In the genomic region with DNA sequence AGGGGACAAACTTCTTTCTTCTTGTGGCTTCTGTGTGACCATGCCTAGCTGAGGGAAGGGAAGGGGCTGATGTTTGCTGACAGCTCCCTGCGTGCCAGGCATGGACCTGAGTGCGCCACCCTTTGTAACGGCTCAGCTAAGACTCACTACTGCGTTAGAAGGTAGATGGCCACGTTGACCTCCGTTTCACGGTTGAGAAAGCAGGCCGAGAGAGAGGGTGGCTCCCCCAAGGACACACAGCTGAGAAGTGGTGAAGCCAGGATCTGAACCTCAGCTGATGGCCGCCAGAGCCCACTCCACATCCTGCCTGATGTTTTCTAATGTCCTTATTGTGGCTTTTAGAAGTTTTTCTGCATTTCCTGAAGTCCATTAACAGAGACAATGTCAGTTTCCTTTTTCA, we compare ENCODE assay signal across 10 cellular contexts. TPM values are rescaled to one million over a fixed set of nuclear protein-coding genes. Genes with fewer than 3 reads are reported as not detected.
A peak's percentile ranks its signal among the peaks of the same experiment; 100 is the strongest.
DNase-seq lines count a peak whose midpoint lies in the region; ATAC-seq and TF ChIP-seq lines count a peak whose summit lies in the region.
"Had no signal": no experiment of that assay in that cellular context is flagged by ENCODE, and none has a peak within 500 bp of the region (broad histone marks: within the 10 kb centered on the region; RNA-seq: fewer than 3 reads in every experiment).

No MANE protein-coding gene starts in this region.

- H3K27ac Mint-ChIP-seq in stimulated activated naive CD8-positive, alpha-beta T cell treated with anti-CD3 and anti-CD28 coated beads, Interleukin-15, amount 100 ng/mL, for 72 hours, result no peak overlapping the region

- 0 out of 2 replicates have a peak overlapping the region, but pooled peaks have one; percentile 48 for H3K4me3 ChIP-seq in OCI-LY3 (ENCODE audit: low read length)
- no peak overlapping the region for H3K4me3 ChIP-seq in right cardiac atrium (ENCODE audit: low read length)
- no peak overlapping the region for H3K4me3 ChIP-seq in BE2C (ENCODE audit: low read depth, low read length)
- H3K4me3 ChIP-seq: HAP-1 had no signal

- WGBS in right cardiac atrium, result 74% methylated on average over 9 of the region's 9 CpGs

- no peaks in the 10 kb centered on the region for H3K79me2 ChIP-seq in OCI-LY3 (ENCODE audit: low read length)

- peaks cover 53% of the 10 kb centered on the region for H3K4me1 Mint-ChIP-seq in stimulated activated naive CD8-positive, alpha-beta T cell treated with anti-CD3 and anti-CD28 coated beads, Interleukin-15, amount 100 ng/mL, for 72 hours

- H3K27me3 ChIP-seq in OCI-LY3 (ENCODE audit: low read depth, low read length) (no peaks in the 10 kb centered on the region), right cardiac atrium (ENCODE audit: control insufficient read depth, insufficient read depth) (no peaks in the 10 kb centered on the region), BE2C (no peaks in the 10 kb centered on the region)

- H2AFZ ChIP-seq in OCI-LY3 (ENCODE audit: low read depth, low read length), result peak overlapping the region; percentile 8; the same call in 1 of the 2 replicates

- intact Hi-C loops in right cardiac atrium (cut with DNase I), result no loop called here
- intact Hi-C loops in Right ventricle myocardium inferior (cut with DNase I), result no loop called here

- peaks cover 14% of the 10 kb centered on the region for H3K27me3 Mint-ChIP-seq in stimulated activated naive CD8-positive, alpha-beta T cell treated with anti-CD3 and anti-CD28 coated beads, Interleukin-15, amount 100 ng/mL, for 72 hours

- H4K20me1 ChIP-seq in OCI-LY3 (ENCODE audit: insufficient read depth, low read length), result no peaks in the 10 kb centered on the region

- no peaks in the 10 kb centered on the region for H3K9me3 ChIP-seq in OCI-LY3 (ENCODE audit: insufficient read depth, low read length)
- H3K9me3 ChIP-seq in right cardiac atrium (ENCODE audit: control insufficient read depth, low read length), result no peaks in the 10 kb centered on the region
- no peaks in the 10 kb centered on the region for H3K9me3 ChIP-seq in BE2C
- H3K9me3 ChIP-seq: HAP-1 had no signal

- no peak overlapping the region for H3K4me3 Mint-ChIP-seq in stimulated activated naive CD8-positive, alpha-beta T cell treated with anti-CD3 and anti-CD28 coated beads, Interleukin-15, amount 100 ng/mL, for 72 hours

- H3K4me2 ChIP-seq in OCI-LY3 (ENCODE audit: low read length), result peak overlapping the region; percentile 65

- no peaks in the 10 kb centered on the region for H3K36me3 ChIP-seq in OCI-LY3 (replicated peaks; ENCODE audit: low read depth, low read length)
- H3K36me3 ChIP-seq in BE2C, result no peaks in the 10 kb centered on the region
- H3K36me3 ChIP-seq: HAP-1 had no signal

- TF ChIP-seq CTCF in OCI-LY3 (IDR thresholded peaks at IDR 0.05; ENCODE audit: low read depth, low read length) (no peak), BE2C (IDR thresholded peaks at IDR 0.05; ENCODE audit: low read depth, low read length) (no peak)

- peak; percentile 15 for DNase-seq in stimulated activated naive CD8-positive, alpha-beta T cell treated with anti-CD3 and anti-CD28 coated beads, Interleukin-15, Interleukin-2, amounts not matched to agents 100 U/mL and 50 U/mL, for 24 hours
- DNase-seq in stimulated activated naive CD8-positive, alpha-beta T cell treated with anti-CD3 and anti-CD28 coated beads, Interleukin-15, amount 100 ng/mL, for 72 hours, result no peak
- DNase-seq in right cardiac atrium (no peak), Right ventricle myocardium inferior (ENCODE audit: missing footprints) (no peak), NOMO-1 (lab: John Stamatoyannopoulos, UW; ENCODE audit: unreplicated experiment in 2 of 2) (no peak), BE2C (no peak)
- DNase-seq: NCI-H345 had no signal

- peaks cover 2 to 4% of the 10 kb centered on the region in 2 donors for H3K9me3 Mint-ChIP-seq in stimulated activated naive CD8-positive, alpha-beta T cell treated with anti-CD3 and anti-CD28 coated beads, Interleukin-15, amount 100 ng/mL, for 72 hours

- peak overlapping the region; percentile 64 for H3K9ac ChIP-seq in OCI-LY3 (ENCODE audit: low read length)

- H3K4me1 ChIP-seq in OCI-LY3 (ENCODE audit: low read length), result peaks cover 59% of the 10 kb centered on the region
- H3K4me1 ChIP-seq in right cardiac atrium (ENCODE audit: control insufficient read depth, insufficient read depth, low read length), result no peaks in the 10 kb centered on the region
- peaks cover 25% of the 10 kb centered on the region for H3K4me1 ChIP-seq in BE2C
- H3K4me1 ChIP-seq: HAP-1 had no signal

- peak overlapping the region; percentile 98 for H3K27ac ChIP-seq in OCI-LY3 (ENCODE audit: low read length)
- H3K27ac ChIP-seq in right cardiac atrium (ENCODE audit: low read length), result no peak overlapping the region

- no peak for ATAC-seq in stimulated activated naive CD8-positive, alpha-beta T cell treated with anti-CD3 and anti-CD28 coated beads, Interleukin-15, Interleukin-2, amounts not matched to agents 100 U/mL and 50 U/mL, for 24 hours
- ATAC-seq in stimulated activated naive CD8-positive, alpha-beta T cell treated with anti-CD3 and anti-CD28 coated beads, Interleukin-15, amount 100 ng/mL, for 72 hours, result no peak
- ATAC-seq in HG02798 (IDR thresholded peaks at IDR 0.05; ENCODE audit: poor library complexity, unreplicated experiment) (peak; percentile 51), right cardiac atrium (no peak), Right ventricle myocardium inferior (no peak)

RNA-seq across cellular contexts. Expression of a gene that starts 45.1 kb away (rescaled TPM):
- total RNA-seq in right cardiac atrium (10 to 100 TPM in 1 of 4 donors, 1 to 10 TPM in 3; 4.8 to 15.1 (median 8.3) TPM), Right ventricle myocardium inferior (2.8 TPM)
- polyA plus RNA-seq in right cardiac atrium, result 4.2 TPM
- 16.9 TPM for polyA plus RNA-seq in BE2C (2012; ENCODE audit: insufficient read depth, insufficient read length, low read depth)
